ENCODE assay signal across 8 cellular contexts in the genomic region with DNA sequence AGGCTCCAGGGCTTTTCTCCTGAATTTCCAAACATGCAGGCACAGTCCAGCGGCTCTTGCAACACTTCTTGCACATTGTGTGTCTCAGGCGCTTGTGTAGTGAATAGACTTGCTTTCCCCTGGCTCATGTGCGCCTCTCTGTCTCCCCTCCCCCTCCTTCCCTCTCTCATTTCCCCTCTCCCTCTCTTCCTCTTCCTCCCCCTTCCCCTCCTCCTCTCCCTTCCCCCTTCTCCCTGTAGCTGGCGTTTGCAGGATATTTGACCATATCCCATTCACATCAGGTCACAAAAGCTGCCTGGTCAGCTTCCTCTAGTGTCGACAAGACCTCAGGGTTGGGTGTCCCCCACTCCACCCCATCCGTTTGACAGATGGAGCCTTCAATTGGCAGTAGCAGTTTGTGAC. TPM values are rescaled to one million over a fixed set of nuclear protein-coding genes. Genes with fewer than 3 reads are reported as not detected.
DNase-seq lines count a peak whose midpoint lies in the region; ATAC-seq and TF ChIP-seq lines count a peak whose summit lies in the region.

No MANE protein-coding gene starts in this region.

- ATAC-seq in activated naive CD4-positive, alpha-beta T cell treated with anti-CD3 and anti-CD28 coated beads, Interleukin-2, amount 50 U/mL, for 72 hours = no peak
- ATAC-seq in GM21717 (IDR thresholded peaks at IDR 0.05; ENCODE audit: unreplicated experiment) = no peak

- H3K9me3 Mint-ChIP-seq in activated naive CD4-positive, alpha-beta T cell treated with anti-CD3 and anti-CD28 coated beads, Interleukin-2, amount 50 U/mL, for 72 hours = no peaks in the 10 kb centered on the region
- H3K9me3 Mint-ChIP-seq in activated T-helper 2 cell treated with anti-CD3 and anti-CD28 coated beads, Interferon-gamma antibody, Interleukin-2, Interleukin-4, amounts not matched to agents 10 μg/mL and 5 μg/mL and 100 μg/mL, durations not matched to agents 14 hours and 24 hours and 36 hours = no peaks in the 10 kb centered on the region
- no peaks in the 10 kb centered on the region for H3K9me3 Mint-ChIP-seq in type B pancreatic cell

- no peak overlapping the region for H3K27ac ChIP-seq in iPS-20b (ENCODE audit: low read length)

- H3K9ac ChIP-seq in iPS-20b (ENCODE audit: low read depth, low read length) = peak overlapping the region; percentile 73; the same call in 1 of the 2 replicates

- peaks cover 5% of the 10 kb centered on the region; the same call in 1 of the 2 replicates for H3K36me3 ChIP-seq in iPS-20b (ENCODE audit: insufficient read depth, low read depth, low read length)

- no peak for TF ChIP-seq CTCF in type B pancreatic cell (conservative IDR thresholded peaks at IDR 0.05)

- peak overlapping the region; percentile 89 for H3K4me3 ChIP-seq in iPS-20b (ENCODE audit: low read length)

- H3K27ac Mint-ChIP-seq in activated naive CD4-positive, alpha-beta T cell treated with anti-CD3 and anti-CD28 coated beads, Interleukin-2, amount 50 U/mL, for 72 hours = no peak overlapping the region
- no peak overlapping the region for H3K27ac Mint-ChIP-seq in activated T-helper 2 cell treated with anti-CD3 and anti-CD28 coated beads, Interferon-gamma antibody, Interleukin-2, Interleukin-4, amounts not matched to agents 10 μg/mL and 5 μg/mL and 100 μg/mL, durations not matched to agents 14 hours and 24 hours and 36 hours
- no peak overlapping the region for H3K27ac Mint-ChIP-seq in type B pancreatic cell

- H3K36me3 Mint-ChIP-seq in activated naive CD4-positive, alpha-beta T cell treated with anti-CD3 and anti-CD28 coated beads, Interleukin-2, amount 50 U/mL, for 72 hours = no peaks in the 10 kb centered on the region
- peaks cover 18% of the 10 kb centered on the region for H3K36me3 Mint-ChIP-seq in activated T-helper 2 cell treated with anti-CD3 and anti-CD28 coated beads, Interferon-gamma antibody, Interleukin-2, Interleukin-4, amounts not matched to agents 10 μg/mL and 5 μg/mL and 100 μg/mL, durations not matched to agents 14 hours and 24 hours and 36 hours (ENCODE audit: low read depth)
- H3K36me3 Mint-ChIP-seq in type B pancreatic cell = no peaks in the 10 kb centered on the region

- DNase-seq in activated naive CD4-positive, alpha-beta T cell treated with Interleukin-2 at 50 U/mL for 16 hours = peak; percentile 4
- DNase-seq in activated naive CD4-positive, alpha-beta T cell treated with anti-CD3 and anti-CD28 coated beads, Interleukin-2, amount 50 U/mL, for 72 hours (ENCODE audit: low spot score in 2 of 2) = no peak
- DNase-seq in activated T-helper 2 cell treated with anti-CD3 and anti-CD28 coated beads, Interferon-gamma antibody, Interleukin-2, Interleukin-4, amounts not matched to agents 10 μg/mL and 5 μg/mL and 100 μg/mL, durations not matched to agents 14 hours and 24 hours and 36 hours (ENCODE audit: low spot score) = no peak
- DNase-seq in type B pancreatic cell (ENCODE audit: extremely low spot score, unreplicated experiment) = no peak
- DNase-seq in NCI-H1417 treated with DMSO at 0.1 percent for 48 hours (lab: John Stamatoyannopoulos, UW) = no peak
- DNase-seq in Ammon's horn (ENCODE audit: low spot score) = no peak

- peaks cover 37% of the 10 kb centered on the region for H3K4me1 Mint-ChIP-seq in activated T-helper 2 cell treated with anti-CD3 and anti-CD28 coated beads, Interferon-gamma antibody, Interleukin-2, Interleukin-4, amounts not matched to agents 10 μg/mL and 5 μg/mL and 100 μg/mL, durations not matched to agents 14 hours and 24 hours and 36 hours (ENCODE audit: low read depth)
- peaks cover 10% of the 10 kb centered on the region for H3K4me1 Mint-ChIP-seq in type B pancreatic cell (ENCODE audit: unreplicated experiment)

- H3K4me1 ChIP-seq in iPS-20b (ENCODE audit: insufficient read depth, low read length) = no peaks in the 10 kb centered on the region; the same call in 1 of the 2 replicates

- peaks cover 18% of the 10 kb centered on the region; the same call in 1 of the 2 replicates for H3K27me3 ChIP-seq in iPS-20b (ENCODE audit: insufficient read depth, low read length)

- H3K27me3 Mint-ChIP-seq in activated T-helper 2 cell treated with anti-CD3 and anti-CD28 coated beads, Interferon-gamma antibody, Interleukin-2, Interleukin-4, amounts not matched to agents 10 μg/mL and 5 μg/mL and 100 μg/mL, durations not matched to agents 14 hours and 24 hours and 36 hours (ENCODE audit: low read depth) = no peaks in the 10 kb centered on the region
- H3K27me3 Mint-ChIP-seq in type B pancreatic cell = peaks cover 30% of the 10 kb centered on the region

- no peaks in the 10 kb centered on the region for H3K9me3 ChIP-seq in iPS-20b (ENCODE audit: insufficient read depth, low read depth, low read length)

- H3K4me3 Mint-ChIP-seq in activated T-helper 2 cell treated with anti-CD3 and anti-CD28 coated beads, Interferon-gamma antibody, Interleukin-2, Interleukin-4, amounts not matched to agents 10 μg/mL and 5 μg/mL and 100 μg/mL, durations not matched to agents 14 hours and 24 hours and 36 hours (ENCODE audit: low read depth) = peak overlapping the region; percentile 66
- peak overlapping the region; percentile 77 for H3K4me3 Mint-ChIP-seq in type B pancreatic cell

- intact Hi-C loops in activated T-helper 2 cell treated with anti-CD3 and anti-CD28 coated beads, Interferon-gamma antibody, Interleukin-2, Interleukin-4, amounts not matched to agents 10 μg/mL and 5 μg/mL and 100 μg/mL, durations not matched to agents 14 hours and 24 hours and 36 hours (cut with micrococcal nuclease) = loop anchor here (10.0 kb wide), 1 partner anchor 219 kb away; no protein-coding TSS in a partner anchor

RNA-seq across cellular contexts. Expression of a gene that starts 2.4 kb away (rescaled TPM):
- 1 to 10 TPM; 1.4 to 2.0 TPM for total RNA-seq in activated naive CD4-positive, alpha-beta T cell treated with anti-CD3 and anti-CD28 coated beads, Interleukin-2, amount 50 U/mL, for 72 hours
- 3.8 TPM in 2 replicates for total RNA-seq in activated T-helper 2 cell treated with anti-CD3 and anti-CD28 coated beads, Interferon-gamma antibody, Interleukin-2, Interleukin-4, amounts not matched to agents 10 μg/mL and 5 μg/mL and 100 μg/mL, durations not matched to agents 14 hours and 24 hours and 36 hours
- 1.2 and 3.8 TPM in 2 replicates for total RNA-seq in type B pancreatic cell (ENCODE audit: low replicate concordance)

RNA-seq across cellular contexts. Expression of a gene that starts 30.8 kb away (rescaled TPM):
- total RNA-seq in activated naive CD4-positive, alpha-beta T cell treated with anti-CD3 and anti-CD28 coated beads, Interleukin-2, amount 50 U/mL, for 72 hours = 1 to 10 TPM; 2.3 to 3.1 TPM
- 2.4 and 2.5 TPM in 2 replicates for total RNA-seq in activated T-helper 2 cell treated with anti-CD3 and anti-CD28 coated beads, Interferon-gamma antibody, Interleukin-2, Interleukin-4, amounts not matched to agents 10 μg/mL and 5 μg/mL and 100 μg/mL, durations not matched to agents 14 hours and 24 hours and 36 hours
- 3.5 and 4.3 TPM in 2 replicates for total RNA-seq in type B pancreatic cell (ENCODE audit: low replicate concordance)
